In the genomic region with DNA sequence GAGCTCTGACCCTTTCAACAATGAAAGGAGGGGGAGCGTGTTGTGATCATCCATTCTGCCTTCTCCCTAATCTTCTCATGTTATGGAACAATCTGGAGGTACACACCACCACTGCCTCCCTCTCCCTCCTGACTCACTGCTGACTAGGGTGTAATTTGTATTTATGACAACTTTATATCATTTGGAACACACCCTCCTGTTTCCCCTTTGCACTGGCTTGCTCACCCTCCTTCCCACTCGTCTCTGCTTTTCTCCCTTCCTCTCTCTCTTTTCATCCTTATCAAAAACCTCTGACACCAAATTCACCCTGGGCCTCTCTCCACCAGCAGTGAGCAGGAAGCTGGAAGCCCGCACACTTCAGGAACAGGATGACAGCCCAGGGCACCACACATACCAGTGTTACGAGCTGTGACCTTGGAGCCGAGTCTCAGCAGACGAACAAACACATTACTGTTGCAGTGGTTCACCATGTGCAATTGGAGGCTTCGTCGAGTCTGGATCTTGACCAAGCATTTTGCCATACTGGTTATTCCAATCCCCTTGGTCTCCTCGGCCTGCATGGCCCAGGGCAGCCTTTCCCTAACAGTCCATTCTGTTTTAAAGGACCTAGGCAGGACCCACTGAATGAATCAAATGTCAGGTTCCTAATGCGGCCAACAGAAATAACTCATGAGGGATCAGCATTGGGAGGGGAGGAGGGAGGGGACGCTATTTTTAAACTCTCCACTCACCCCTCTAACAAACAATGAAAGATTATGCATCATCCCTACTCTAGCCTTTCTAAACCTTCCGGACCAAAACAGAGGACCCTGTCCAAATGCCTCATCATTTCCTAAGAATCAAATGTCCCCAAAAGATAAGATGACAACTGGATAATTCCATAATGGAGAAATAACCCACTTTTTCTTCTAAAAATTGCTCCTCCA, we compare ENCODE assay signal across 13 cellular contexts.
DNase-seq lines count a peak whose midpoint lies in the region; ATAC-seq and TF ChIP-seq lines count a peak whose summit lies in the region.
"Had no signal": no experiment of that assay in that cellular context is flagged by ENCODE, and none has a peak within 500 bp of the region (broad histone marks: within the 10 kb centered on the region; RNA-seq: fewer than 3 reads in every experiment).

No MANE protein-coding gene starts in this region.

- DNase-seq in PC-9 (peak in 1 of 2 experiments; percentile 48), fibroblast of mammary gland (ENCODE audit: low read depth) (peak; percentile 45), inferior parietal cortex (ENCODE audit: extremely low spot score) (no peak), GM13977 (ENCODE audit: low spot score) (no peak)
- DNase-seq in activated effector memory CD4-positive, alpha-beta T cell treated with Interleukin-2 at 50 U/mL for 16 hours: no peak
- DNase-seq: activated CD4-positive, alpha-beta T cell treated with anti-CD3 and anti-CD28 coated beads, Interleukin-2, amount 50 U/mL, for 4 hours; anterior cingulate cortex; NCI-H1092 treated with DMSO at 0.1 percent for 48 hours; retina had no signal

- H3F3A ChIP-seq in PC-9 (ENCODE audit: insufficient read depth, low read depth): peaks cover 7% of the 10 kb centered on the region; the same call in 1 of the 2 replicates

- H3K4me1 ChIP-seq in ACC112 (ENCODE audit: control insufficient read depth, insufficient read depth, low read length, unreplicated experiment): peaks cover 14% of the 10 kb centered on the region
- peaks cover 13% of the 10 kb centered on the region for H3K4me1 ChIP-seq in PC-9 (replicated peaks; ENCODE audit: insufficient read depth)
- H3K4me1 ChIP-seq in mesodermal cell (ENCODE audit: control insufficient read depth, insufficient read depth, low read length, poor library complexity, severe bottlenecking): peaks cover 21% of the 10 kb centered on the region

- peak overlapping the region; percentile 24 for H3K4me2 ChIP-seq in PC-9
- H3K4me2 ChIP-seq: A549 had no signal

- POLR2A ChIA-PET in PC-9 (lab: Charles Lee; ENCODE audit: unreplicated experiment): interaction anchor here (0.6 kb wide), 1 partner anchor 206 kb away, joined by 3 read pairs; no protein-coding TSS in a partner anchor

- WGBS in mesodermal cell (ENCODE audit: insufficient coverage in 2 of 2), 2 experiments: 68 to 69% methylated on average over 7 to 8 of the region's 12 CpGs

- H3K27ac ChIP-seq in ACC112 (ENCODE audit: low read depth, low read length) (peak overlapping the region; percentile 33; the same call in 1 of the 2 replicates), PC-9 (no peak overlapping the region), mesodermal cell (ENCODE audit: low read depth, low read length, severe bottlenecking) (peak overlapping the region; percentile 83)
- H3K27ac ChIP-seq: A549 had no signal

- H3K79me2 ChIP-seq in ACC112 (ENCODE audit: control insufficient read depth, insufficient read depth, low read length, unreplicated experiment): no peaks in the 10 kb centered on the region
- no peaks in the 10 kb centered on the region for H3K79me2 ChIP-seq in PC-9 (ENCODE audit: low read depth)

- no peak for TF ChIP-seq CTCF in PC-9 (conservative IDR thresholded peaks at IDR 0.05)
- no peak for TF ChIP-seq CTCF in fibroblast of mammary gland (conservative IDR thresholded peaks at IDR 0.05; ENCODE audit: control insufficient read depth, insufficient read depth, low read depth, low read length)
- no peak for TF ChIP-seq CTCF in GM13977 (IDR thresholded peaks at IDR 0.05; ENCODE audit: extremely low read depth, insufficient read depth, missing control alignments)

- H3K27me3 ChIP-seq in ACC112 (ENCODE audit: insufficient read depth, low read length) (no peaks in the 10 kb centered on the region), PC-9 (ENCODE audit: insufficient read depth, low read depth) (no peaks in the 10 kb centered on the region)

- H4K20me1 ChIP-seq in PC-9 (ENCODE audit: insufficient read depth): no peaks in the 10 kb centered on the region

- in situ Hi-C loops in GM13977 (cut with MboI; ENCODE audit: low pct_unique_long_range_greater_than_20kb, low sequenced_read_pairs, unreplicated experiment): no loop called here

- no TSS peak for BruUV-seq in PC-9 (replicated peaks; lab: Mats Ljungman, UMichigan)

- intact Hi-C loops in PC-9 (cut with micrococcal nuclease; ENCODE audit: unreplicated experiment): no loop called here

- H3K9me3 ChIP-seq in PC-9 (ENCODE audit: insufficient read depth, low read depth): no peaks in the 10 kb centered on the region
- H3K9me3 ChIP-seq in mesodermal cell (ENCODE audit: control insufficient read depth, low read length): no peaks in the 10 kb centered on the region
- H3K9me3 ChIP-seq: A549 had no signal

- H3K36me3 ChIP-seq in ACC112 (ENCODE audit: insufficient read depth, low read length): no peaks in the 10 kb centered on the region
- H3K36me3 ChIP-seq in PC-9 (ENCODE audit: low read depth): no peaks in the 10 kb centered on the region
- no peaks in the 10 kb centered on the region for H3K36me3 ChIP-seq in mesodermal cell (ENCODE audit: control insufficient read depth, insufficient read depth, low read length)

- CTCF ChIA-PET in PC-9 (lab: Charles Lee): no interaction called here

- H2AFZ ChIP-seq in ACC112 (ENCODE audit: low read length, unreplicated experiment) (peak overlapping the region; percentile 43), PC-9 (no peak overlapping the region)

- H3K9me2 ChIP-seq in PC-9 (ENCODE audit: insufficient read depth): no peaks in the 10 kb centered on the region

- peak overlapping the region; percentile 20; the same call in 1 of the 2 replicates for H3K4me3 ChIP-seq in ACC112 (ENCODE audit: low read depth, low read length)
- no peak overlapping the region for H3K4me3 ChIP-seq in PC-9
- H3K4me3 ChIP-seq in fibroblast of mammary gland (ENCODE audit: control insufficient read depth, low read depth, low read length): no peak overlapping the region
- H3K4me3 ChIP-seq in mesodermal cell (ENCODE audit: extremely low read depth, insufficient read depth, low read length, poor library complexity, severe bottlenecking): no peak overlapping the region
- H3K4me3 ChIP-seq: A549 had no signal

- ATAC-seq in HG03196 (IDR thresholded peaks at IDR 0.05; ENCODE audit: unreplicated experiment): no peak
